Comparison of ENCODE assay signal across 29 cellular contexts in the genomic region with DNA sequence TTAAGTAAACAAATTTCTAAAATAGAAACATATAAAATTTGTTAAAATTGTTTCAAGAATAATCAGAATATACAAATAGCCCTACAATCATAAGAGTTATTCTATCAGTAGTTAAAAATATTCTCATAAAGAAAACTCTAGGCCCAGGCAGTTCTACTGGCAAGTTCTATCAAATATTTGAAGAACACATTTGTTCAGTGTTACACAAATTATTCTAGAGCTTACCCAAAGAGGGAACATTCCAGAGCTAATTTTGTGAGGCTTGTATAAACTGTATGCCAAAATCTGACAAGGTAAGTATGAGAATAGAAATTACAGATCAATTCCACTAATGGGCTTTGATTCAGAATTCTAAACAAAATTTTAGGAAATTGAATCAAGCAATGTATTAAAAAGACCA.
"Had no signal": no experiment of that assay in that cellular context is flagged by ENCODE, and none has a peak within 500 bp of the region (broad histone marks: within the 10 kb centered on the region; RNA-seq: fewer than 3 reads in every experiment).

No MANE protein-coding gene starts in this region.

- DNase-seq: activated CD4-positive, alpha-beta memory T cell treated with anti-CD3 and anti-CD28 coated beads, Interleukin-2, amount 10 ng/mL, durations not matched to agents 7 days and 5 days; activated CD4-positive, alpha-beta T cell treated with anti-CD3 and anti-CD28 coated beads for 1 hour; activated CD4-positive, alpha-beta T cell treated with anti-CD3 and anti-CD28 coated beads for 48 hours; activated CD4-positive, CD25-positive, alpha-beta regulatory T cell; activated effector memory CD4-positive, alpha-beta T cell treated with anti-CD3 and anti-CD28 coated beads, Interleukin-2, amount 50 U/mL, for 16 hours; activated naive CD4-positive, alpha-beta T cell; activated naive CD4-positive, alpha-beta T cell treated with anti-CD3 and anti-CD28 coated beads, Interleukin-2, amount 50 U/mL, for 16 hours; activated naive CD8-positive, alpha-beta T cell treated with anti-CD3 and anti-CD28 coated beads, Interleukin-2, amount 10 ng/mL, durations not matched to agents 7 days and 5 days; activated T-cell treated with anti-CD3 and anti-CD28 coated beads, Interleukin-2, amount 50 U/mL, for 1 hour; activated T-cell treated with anti-CD3 and anti-CD28 coated beads, Interleukin-2, amount 50 U/mL, for 72 hours; adrenal gland; body of pancreas; KG1; NCI-H1105; NCI-H1436; NCI-H1694; NCI-H1930; NCI-H510A; NCI-H526; NCI-H748 treated with DMSO at 0.1 percent for 48 hours; Right ventricle myocardium superior; SW 1271; T-helper 1 cell; T-helper 2 cell; T-helper 9 cell; WERI-Rb-1 had no signal

- FAIRE-seq: astrocyte had no signal

- ATAC-seq: activated T-cell treated with anti-CD3 and anti-CD28 coated beads, Interleukin-2, amount 50 U/mL, for 72 hours; activated T-helper 17 cell treated with anti-CD3 and anti-CD28 coated beads, Interleukin-2, amount 50 U/mL, for 72 hours; body of pancreas had no signal

- H3K36me3 ChIP-seq: adrenal gland, breast epithelium had no signal

- H3K4me3 ChIP-seq: adrenal gland, body of pancreas, breast epithelium had no signal

- H3K9me3 ChIP-seq: adrenal gland, breast epithelium had no signal

- H3K27me3 ChIP-seq: adrenal gland, body of pancreas, breast epithelium had no signal

- H3K4me1 ChIP-seq: body of pancreas, breast epithelium had no signal
